8 cellular contexts compared by ENCODE assay signal in the genomic region with DNA sequence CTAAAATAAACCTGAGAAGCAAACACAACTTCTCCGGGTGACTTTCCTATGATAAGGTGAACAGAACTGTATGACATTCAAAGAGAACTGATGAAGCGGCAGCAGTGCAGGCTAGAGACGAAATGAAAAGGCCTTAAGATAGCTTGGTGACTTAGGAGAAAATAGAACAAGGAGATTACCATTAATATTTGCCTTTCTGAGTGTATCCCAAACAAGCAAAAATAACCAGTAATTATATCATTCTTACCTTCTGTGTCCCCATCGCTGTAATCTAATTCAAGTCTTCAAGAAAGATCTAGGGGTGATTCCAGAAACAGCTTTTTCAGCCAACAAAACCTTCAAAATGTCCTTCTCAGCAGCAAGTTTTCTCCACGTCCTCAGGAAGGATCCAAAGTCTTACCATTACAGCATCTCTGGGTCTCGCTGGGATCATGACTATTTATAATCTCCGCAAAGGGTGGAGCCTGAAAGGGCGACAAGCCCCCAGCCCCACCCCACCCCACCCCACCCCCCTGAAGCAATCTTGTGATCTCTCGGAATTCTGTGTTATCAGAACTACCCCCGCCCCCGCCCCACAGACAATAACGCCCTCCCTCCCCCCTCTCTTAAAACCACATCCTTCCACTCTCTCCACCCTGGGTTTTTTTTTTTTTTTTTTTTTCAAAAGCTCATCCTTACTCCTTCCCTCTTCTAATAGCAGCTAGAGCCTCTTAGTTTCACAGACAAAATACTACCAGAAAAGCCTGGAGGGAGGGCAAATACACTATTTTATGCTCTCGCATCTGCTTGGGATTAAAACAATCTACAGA. TPM values are rescaled to one million over a fixed set of nuclear protein-coding genes. Genes with fewer than 3 reads are reported as not detected.
A peak's percentile ranks its signal among the peaks of the same experiment; 100 is the strongest.
DNase-seq lines count a peak whose midpoint lies in the region; ATAC-seq lines count a peak whose summit lies in the region.

A gene (minus strand): TSS at position 415 of the 809 bp plus-strand sequence. CDS start 153 bp downstream, at position 262.

- H3K4me3 Mint-ChIP-seq in activated T-helper 1 cell treated with anti-CD3 and anti-CD28 coated beads, Interleukin-12 subunit alpha, Interleukin-12 subunit beta, Interleukin-2, Interleukin-4 antibody, amounts not matched to agents 30 ng/mL and 10 ng/mL and 1 ng/mL, durations not matched to agents 14 hours and 24 hours and 36 hours = no peak within 1 kb of the TSS
- H3K4me3 Mint-ChIP-seq in naive B cell = peak within 1 kb of the TSS in 2 of 8 donors; percentile 15 to 50
- no peak within 1 kb of the TSS for H3K4me3 Mint-ChIP-seq in stimulated activated naive B cell treated with anti-CD40 and anti-IgM and Interleukin-4, amounts not matched to agents 10 μg/mL and 1 μg/mL and 100 μg/mL, for 72 hours

- H3K9me3 Mint-ChIP-seq in activated T-helper 1 cell treated with anti-CD3 and anti-CD28 coated beads, Interleukin-12 subunit alpha, Interleukin-12 subunit beta, Interleukin-2, Interleukin-4 antibody, amounts not matched to agents 30 ng/mL and 10 ng/mL and 1 ng/mL, durations not matched to agents 14 hours and 24 hours and 36 hours = no peaks in the 10 kb centered on the region
- no peaks in the 10 kb centered on the region for H3K9me3 Mint-ChIP-seq in naive B cell
- H3K9me3 Mint-ChIP-seq in stimulated activated naive B cell treated with anti-CD40 and anti-IgM and Interleukin-4, amounts not matched to agents 10 μg/mL and 1 μg/mL and 100 μg/mL, for 72 hours = no peaks in the 10 kb centered on the region

- peak; percentile 94 for DNase-seq in EL
- peak; percentile 93 for DNase-seq in RPMI7951 (ENCODE audit: low read depth)
- peak; percentile 86 for DNase-seq in activated T-helper 1 cell treated with anti-CD3 and anti-CD28 coated beads, Interleukin-12 subunit alpha, Interleukin-12 subunit beta, Interleukin-2, Interleukin-4 antibody, amounts not matched to agents 30 ng/mL and 10 ng/mL and 1 ng/mL, durations not matched to agents 14 hours and 24 hours and 36 hours (ENCODE audit: low spot score)
- peak; percentile 98 for DNase-seq in fibroblast of peridontal ligament (ENCODE audit: extremely low read depth)
- DNase-seq in naive B cell = peak; percentile 84
- peak; percentile 69 for DNase-seq in stimulated activated naive B cell treated with anti-CD40 and anti-IgM and Interleukin-4, amounts not matched to agents 10 μg/mL and 1 μg/mL and 100 μg/mL, for 72 hours

- intact Hi-C loops in activated T-helper 1 cell treated with anti-CD3 and anti-CD28 coated beads, Interleukin-12 subunit alpha, Interleukin-12 subunit beta, Interleukin-2, Interleukin-4 antibody, amounts not matched to agents 30 ng/mL and 10 ng/mL and 1 ng/mL, durations not matched to agents 14 hours and 24 hours and 36 hours (cut with micrococcal nuclease) = loop anchor here (1.0 to 5.0 kb wide), 4 partner anchors 24 to 984 kb away; a partner anchor contains a TSS

- peak; percentile 36 for ATAC-seq in HG02642 (IDR thresholded peaks at IDR 0.05; ENCODE audit: poor library complexity, unreplicated experiment)
- peak; percentile 56 to 59 for ATAC-seq in naive B cell (ENCODE audit: low read depth in 2 of 2)
- peak; percentile 57 to 66 for ATAC-seq in stimulated activated naive B cell treated with anti-CD40 and anti-IgM and Interleukin-4, amounts not matched to agents 10 μg/mL and 1 μg/mL and 100 μg/mL, for 72 hours (replicated peaks)
- no peak for ATAC-seq in GM19324 (IDR thresholded peaks at IDR 0.05; ENCODE audit: low FRiP score, unreplicated experiment)

- H3K4me1 Mint-ChIP-seq in activated T-helper 1 cell treated with anti-CD3 and anti-CD28 coated beads, Interleukin-12 subunit alpha, Interleukin-12 subunit beta, Interleukin-2, Interleukin-4 antibody, amounts not matched to agents 30 ng/mL and 10 ng/mL and 1 ng/mL, durations not matched to agents 14 hours and 24 hours and 36 hours (ENCODE audit: low read depth) = peaks cover 16% of the 10 kb centered on the region
- H3K4me1 Mint-ChIP-seq in naive B cell = peaks cover 4 to 16% (median 10%) of the 10 kb centered on the region in 3 donors
- peaks cover 7 to 14% of the 10 kb centered on the region in 2 donors for H3K4me1 Mint-ChIP-seq in stimulated activated naive B cell treated with anti-CD40 and anti-IgM and Interleukin-4, amounts not matched to agents 10 μg/mL and 1 μg/mL and 100 μg/mL, for 72 hours

- H3K27ac Mint-ChIP-seq in activated T-helper 1 cell treated with anti-CD3 and anti-CD28 coated beads, Interleukin-12 subunit alpha, Interleukin-12 subunit beta, Interleukin-2, Interleukin-4 antibody, amounts not matched to agents 30 ng/mL and 10 ng/mL and 1 ng/mL, durations not matched to agents 14 hours and 24 hours and 36 hours = no peak within 1 kb of the TSS
- peak within 1 kb of the TSS in 1 of 6 donors; percentile 53 for H3K27ac Mint-ChIP-seq in naive B cell
- H3K27ac Mint-ChIP-seq in stimulated activated naive B cell treated with anti-CD40 and anti-IgM and Interleukin-4, amounts not matched to agents 10 μg/mL and 1 μg/mL and 100 μg/mL, for 72 hours = no peak within 1 kb of the TSS

- peaks cover 6% of the 10 kb centered on the region for H3K36me3 Mint-ChIP-seq in activated T-helper 1 cell treated with anti-CD3 and anti-CD28 coated beads, Interleukin-12 subunit alpha, Interleukin-12 subunit beta, Interleukin-2, Interleukin-4 antibody, amounts not matched to agents 30 ng/mL and 10 ng/mL and 1 ng/mL, durations not matched to agents 14 hours and 24 hours and 36 hours (ENCODE audit: low read depth)
- peaks cover 6% of the 10 kb centered on the region in 2 donors for H3K36me3 Mint-ChIP-seq in naive B cell
- H3K36me3 Mint-ChIP-seq in stimulated activated naive B cell treated with anti-CD40 and anti-IgM and Interleukin-4, amounts not matched to agents 10 μg/mL and 1 μg/mL and 100 μg/mL, for 72 hours = peaks cover 7% of the 10 kb centered on the region in 2 donors

- no peaks in the 10 kb centered on the region for H3K27me3 Mint-ChIP-seq in activated T-helper 1 cell treated with anti-CD3 and anti-CD28 coated beads, Interleukin-12 subunit alpha, Interleukin-12 subunit beta, Interleukin-2, Interleukin-4 antibody, amounts not matched to agents 30 ng/mL and 10 ng/mL and 1 ng/mL, durations not matched to agents 14 hours and 24 hours and 36 hours (ENCODE audit: insufficient read depth)
- no peaks in the 10 kb centered on the region for H3K27me3 Mint-ChIP-seq in naive B cell
- H3K27me3 Mint-ChIP-seq in stimulated activated naive B cell treated with anti-CD40 and anti-IgM and Interleukin-4, amounts not matched to agents 10 μg/mL and 1 μg/mL and 100 μg/mL, for 72 hours = no peaks in the 10 kb centered on the region

RNA-seq across cellular contexts. Expression of the gene that starts here (rescaled TPM):
- 20.1 and 20.6 TPM in 2 replicates for total RNA-seq in RPMI7951 (2014; rRNA removed; shearing (Covaris generic))
- 226 and 234 TPM in 2 replicates for total RNA-seq in activated T-helper 1 cell treated with anti-CD3 and anti-CD28 coated beads, Interleukin-12 subunit alpha, Interleukin-12 subunit beta, Interleukin-2, Interleukin-4 antibody, amounts not matched to agents 30 ng/mL and 10 ng/mL and 1 ng/mL, durations not matched to agents 14 hours and 24 hours and 36 hours
- polyA plus RNA-seq in naive B cell (ENCODE audit: low read depth in 6 of 6) = 100 to 1,000 TPM in 5 of 6 donors, 10 to 100 TPM in 1; 86.8 to 234 (median 144) TPM

Comparison
In these comparisons a context has a peak if more than half of its experiments do, and no peak if none do; other contexts are left out.
1. RNA of the gene that starts here (total RNA-seq): 226 to 234 TPM in activated T-helper 1 cell treated with anti-CD3 and anti-CD28 coated beads, Interleukin-12 subunit alpha, Interleukin-12 subunit beta, Interleukin-2, Interleukin-4 antibody, amounts not matched to agents 30 ng/mL and 10 ng/mL and 1 ng/mL, durations not matched to agents 14 hours and 24 hours and 36 hours; 20.1 to 20.6 TPM in RPMI7951; every median in the first group is over 10 times any median in the second.
2. Peak in every context shown above with its lines, with median percentiles within 50 percentile points of each other: DNase-seq.